14 cellular contexts compared by ENCODE assay signal in genomic region chr9:121821326-121821725, GRCh38.
DNase-seq lines count a peak whose midpoint lies in the region; ATAC-seq and TF ChIP-seq lines count a peak whose summit lies in the region.
"Had no signal": no experiment of that assay in that cellular context is flagged by ENCODE, and none has a peak within 500 bp of the region (broad histone marks: within the 10 kb centered on the region; RNA-seq: fewer than 3 reads in every experiment).

No MANE protein-coding gene starts in this region.

- H3K4me3 Mint-ChIP-seq in brain: peak overlapping the region in 1 of 5 experiments; percentile 33
- peak overlapping the region; percentile 68 for H3K4me3 Mint-ChIP-seq in glutamatergic neuron (ENCODE audit: unreplicated experiment)
- H3K4me3 Mint-ChIP-seq in stimulated activated effector memory CD8-positive, alpha-beta T cell treated with anti-CD3 and anti-CD28 coated beads, Interleukin-12 subunit alpha, Interleukin-12 subunit beta, amount 100 ng/mL, for 72 hours: peak overlapping the region; percentile 61
- H3K4me3 Mint-ChIP-seq: CD4-positive, alpha-beta memory T cell had no signal

- DNase-seq in activated CD8-positive, alpha-beta memory T cell treated with anti-CD3 and anti-CD28 coated beads for 24 hours: peak; percentile 38
- no peak for DNase-seq in activated CD8-positive, alpha-beta memory T cell treated with anti-CD3 and anti-CD28 coated beads, Interleukin-2, amount 50 U/mL, for 48 hours
- no peak for DNase-seq in glutamatergic neuron
- no peak for DNase-seq in stimulated activated effector memory CD8-positive, alpha-beta T cell treated with anti-CD3 and anti-CD28 coated beads, Interleukin-12 subunit alpha, Interleukin-12 subunit beta, amount 100 ng/mL, for 72 hours (ENCODE audit: low spot score in 2 of 2)
- DNase-seq in stimulated activated CD8-positive, alpha-beta memory T cell treated with anti-CD3 and anti-CD28 coated beads, Interleukin-4, amount 100 ng/mL, for 48 hours: no peak
- no peak for DNase-seq in DMS153 treated with DMSO at 0.1 percent for 48 hours (lab: John Stamatoyannopoulos, UW; ENCODE audit: unreplicated experiment)
- DNase-seq: BE2C; CD4-positive, alpha-beta memory T cell; GOT3; NCI-H226 had no signal

- H3K9me3 Mint-ChIP-seq in brain (no peaks in the 10 kb centered on the region), glutamatergic neuron (ENCODE audit: unreplicated experiment) (peaks cover 13% of the 10 kb centered on the region)
- no peaks in the 10 kb centered on the region for H3K9me3 Mint-ChIP-seq in stimulated activated effector memory CD8-positive, alpha-beta T cell treated with anti-CD3 and anti-CD28 coated beads, Interleukin-12 subunit alpha, Interleukin-12 subunit beta, amount 100 ng/mL, for 72 hours
- H3K9me3 Mint-ChIP-seq: CD4-positive, alpha-beta memory T cell had no signal

- TF ChIP-seq CTCF in brain (conservative IDR thresholded peaks at IDR 0.05) (no peak), glutamatergic neuron (IDR thresholded peaks at IDR 0.05; ENCODE audit: partially characterized antibody, unreplicated experiment) (no peak)

- ATAC-seq in stimulated activated effector memory CD8-positive, alpha-beta T cell treated with anti-CD3 and anti-CD28 coated beads, Interleukin-12 subunit alpha, Interleukin-12 subunit beta, amount 100 ng/mL, for 72 hours: no peak
- ATAC-seq in HG02571 (IDR thresholded peaks at IDR 0.05; ENCODE audit: unreplicated experiment): no peak
- ATAC-seq: GM12878, K562 had no signal

- H3K36me3 Mint-ChIP-seq in brain (no peaks in the 10 kb centered on the region), glutamatergic neuron (ENCODE audit: unreplicated experiment) (no peaks in the 10 kb centered on the region)
- peaks cover 5% of the 10 kb centered on the region for H3K36me3 Mint-ChIP-seq in stimulated activated effector memory CD8-positive, alpha-beta T cell treated with anti-CD3 and anti-CD28 coated beads, Interleukin-12 subunit alpha, Interleukin-12 subunit beta, amount 100 ng/mL, for 72 hours
- H3K36me3 Mint-ChIP-seq: CD4-positive, alpha-beta memory T cell had no signal

- peaks cover 72% of the 10 kb centered on the region for H3K4me1 Mint-ChIP-seq in brain
- peaks cover 38% of the 10 kb centered on the region for H3K4me1 Mint-ChIP-seq in glutamatergic neuron (ENCODE audit: low read depth, unreplicated experiment)
- H3K4me1 Mint-ChIP-seq in stimulated activated effector memory CD8-positive, alpha-beta T cell treated with anti-CD3 and anti-CD28 coated beads, Interleukin-12 subunit alpha, Interleukin-12 subunit beta, amount 100 ng/mL, for 72 hours: peaks cover 7% of the 10 kb centered on the region
- H3K4me1 Mint-ChIP-seq: CD4-positive, alpha-beta memory T cell had no signal

- peaks cover 10% of the 10 kb centered on the region for H3K27me3 Mint-ChIP-seq in brain
- H3K27me3 Mint-ChIP-seq in glutamatergic neuron (ENCODE audit: unreplicated experiment): peaks cover 14% of the 10 kb centered on the region
- H3K27me3 Mint-ChIP-seq: CD4-positive, alpha-beta memory T cell had no signal

- H3K27ac Mint-ChIP-seq in brain (peak overlapping the region in 4 of 5 experiments; percentile 47 to 90 (median 53)), glutamatergic neuron (ENCODE audit: unreplicated experiment) (peak overlapping the region; percentile 89)
- H3K27ac Mint-ChIP-seq in stimulated activated effector memory CD8-positive, alpha-beta T cell treated with anti-CD3 and anti-CD28 coated beads, Interleukin-12 subunit alpha, Interleukin-12 subunit beta, amount 100 ng/mL, for 72 hours: peak overlapping the region; percentile 86
- H3K27ac Mint-ChIP-seq: CD4-positive, alpha-beta memory T cell had no signal
